ENCODE assay signal across 1 cellular context in genomic region chr1:23601968-23602876, GRCh38.
TF ChIP-seq lines count a peak whose summit lies in the region.

No MANE protein-coding gene starts in this region.

TF ChIP-seq in GM23338, 12 proteins besides CTCF, POLR2A, EP300 and RAD21 (continued from another document):
- TF ChIP-seq ZNF462 (CRISPR knock-in tag; IDR thresholded peaks at IDR 0.05), result no peak
- TF ChIP-seq ZNF331 (CRISPR knock-in tag; IDR thresholded peaks at IDR 0.05; ENCODE audit: low read depth), result no peak
- no peak for TF ChIP-seq CREB1 (CRISPR knock-in tag; IDR thresholded peaks at IDR 0.05; ENCODE audit: low read depth)
- no peak for TF ChIP-seq EZH2 (IDR thresholded peaks at IDR 0.05; ENCODE audit: low read depth, unreplicated experiment)
- no peak for TF ChIP-seq EZH2phosphoT487 (IDR thresholded peaks at IDR 0.05; ENCODE audit: unreplicated experiment)
- TF ChIP-seq REST (IDR thresholded peaks at IDR 0.05; ENCODE audit: unreplicated experiment), result no peak
- TF ChIP-seq ETS1 (IDR thresholded peaks at IDR 0.05), result no peak
- TF ChIP-seq ZNF114 (CRISPR knock-in tag; IDR thresholded peaks at IDR 0.05), result no peak
